2 cellular contexts compared by ENCODE assay signal in genomic region chr12:106064622-106065021, GRCh38.
TF ChIP-seq lines count a peak whose summit lies in the region.

No MANE protein-coding gene starts in this region.

TF ChIP-seq in GM23338, 12 proteins besides CTCF, POLR2A, EP300 and RAD21 (continued from another document):
- no peak for TF ChIP-seq ZNF462 (CRISPR knock-in tag; IDR thresholded peaks at IDR 0.05)

TF ChIP-seq in WTC11, 78 proteins besides CTCF, POLR2A, EP300 and RAD21 (continued from another document):
- TF ChIP-seq IRF1 (CRISPR knock-in tag; IDR thresholded peaks at IDR 0.05): no peak
- TF ChIP-seq E2F4 (CRISPR knock-in tag; IDR thresholded peaks at IDR 0.05; ENCODE audit: borderline replicate concordance, low read depth): no peak
- TF ChIP-seq ZMAT4 (CRISPR knock-in tag; IDR thresholded peaks at IDR 0.05): no peak
